Comparison of ENCODE assay signal across 9 cellular contexts in the genomic region with DNA sequence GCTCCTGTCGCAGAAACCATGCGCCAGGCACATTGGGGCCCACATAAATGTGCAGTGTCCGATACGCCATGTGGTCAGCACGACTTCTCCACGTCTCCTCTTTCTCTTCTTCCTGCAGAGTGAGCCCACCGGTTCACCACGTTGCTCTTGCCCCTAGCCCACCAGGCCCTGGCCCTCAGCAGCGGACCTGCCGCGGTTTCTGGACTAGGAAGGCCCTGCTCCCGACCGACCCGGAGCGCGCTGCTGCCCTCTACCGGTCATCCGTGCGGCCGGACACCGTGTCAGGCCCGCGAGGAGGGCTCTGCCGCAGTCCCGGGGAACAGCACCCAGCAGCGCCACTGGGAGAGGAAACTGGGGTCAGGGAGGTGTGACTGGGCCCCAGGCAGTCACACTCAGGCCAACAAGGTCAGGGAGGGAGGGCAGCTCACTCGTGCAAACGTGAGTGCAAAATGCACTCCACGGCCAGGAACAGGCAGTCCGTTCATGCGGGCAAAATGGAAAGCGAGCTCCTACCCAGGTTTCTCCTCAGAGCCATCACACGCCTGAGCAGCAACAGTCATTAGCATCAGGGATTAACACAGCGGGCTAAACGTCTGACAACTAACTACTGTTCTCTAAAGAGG. TPM values are rescaled to one million over a fixed set of nuclear protein-coding genes. Genes with fewer than 3 reads are reported as not detected.
DNase-seq lines count a peak whose midpoint lies in the region; ATAC-seq, FAIRE-seq and TF ChIP-seq lines count a peak whose summit lies in the region.
"Had no signal": no experiment of that assay in that cellular context is flagged by ENCODE, and none has a peak within 500 bp of the region (broad histone marks: within the 10 kb centered on the region; RNA-seq: fewer than 3 reads in every experiment).

No MANE protein-coding gene starts in this region.

- H3K27ac ChIP-seq in ascending aorta (no peak overlapping the region), iPS DF 6.9 (ENCODE audit: low read length) (no peak overlapping the region), small intestine (ENCODE audit: low read depth in 1 of 2, low read length in 1 of 2) (no peak overlapping the region)
- H3K27ac ChIP-seq: KMS-11 had no signal

- H3K9me3 ChIP-seq in ascending aorta (no peaks in the 10 kb centered on the region), iPS DF 6.9 (ENCODE audit: control insufficient read depth, insufficient read depth, low read length) (no peaks in the 10 kb centered on the region), small intestine (ENCODE audit: control insufficient read depth, low read depth) (no peaks in the 10 kb centered on the region)

- H3K36me3 ChIP-seq in ascending aorta: no peaks in the 10 kb centered on the region
- H3K36me3 ChIP-seq in iPS DF 6.9 (ENCODE audit: control insufficient read depth, insufficient read depth, low read length): no peaks in the 10 kb centered on the region
- H3K36me3 ChIP-seq in small intestine (ENCODE audit: control insufficient read depth in 2 of 2, insufficient read depth in 2 of 2, low read length in 2 of 2): no peaks in the 10 kb centered on the region

- intact Hi-C loops in ascending aorta (cut with DNase I): no loop called here

- ATAC-seq in HG02610 (IDR thresholded peaks at IDR 0.05; ENCODE audit: unreplicated experiment): peak; percentile 53

- H3K4me1 ChIP-seq in ascending aorta (peaks cover 3 to 4% of the 10 kb centered on the region in 2 donors), iPS DF 6.9 (ENCODE audit: control insufficient read depth, insufficient read depth, low read length) (peaks cover 3% of the 10 kb centered on the region; the same call in 1 of the 2 replicates), small intestine (ENCODE audit: control insufficient read depth in 2 of 2, insufficient read depth in 1 of 2, low read depth in 1 of 2, low read length in 1 of 2) (no peaks in the 10 kb centered on the region)

- WGBS in iPS DF 6.9 (ENCODE audit: insufficient coverage, insufficient read length): no CpG with 5 or more reads among the region's 35 CpGs
- WGBS in small intestine, 3 donors: 23 to 30% (median 26%) methylated on average over 35 of the region's 35 CpGs

- peak; percentile 52 to 96 (median 94) for TF ChIP-seq CTCF in ascending aorta (IDR thresholded peaks at IDR 0.05)

- no peaks in the 10 kb centered on the region for H3K27me3 ChIP-seq in ascending aorta
- H3K27me3 ChIP-seq in iPS DF 6.9 (ENCODE audit: control insufficient read depth, insufficient read depth, low read length): no peaks in the 10 kb centered on the region; the same call in 1 of the 2 replicates
- H3K27me3 ChIP-seq in small intestine (ENCODE audit: control insufficient read depth in 2 of 2, insufficient read depth in 2 of 2, low read length in 2 of 2): no peaks in the 10 kb centered on the region

- peak; percentile 71 for DNase-seq in COLO668 (lab: John Stamatoyannopoulos, UW; ENCODE audit: unreplicated experiment)
- DNase-seq in SKM-1 treated with dmso at 0.1 percent for 144 hours (lab: John Stamatoyannopoulos, UW; ENCODE audit: unreplicated experiment): peak; percentile 71
- peak in 1 of 2 donors; percentile 85 for DNase-seq in ascending aorta (ENCODE audit: low spot score in 2 of 2)
- DNase-seq in iPS DF 6.9 (ENCODE audit: low read depth, low spot score): peak; percentile 64
- peak; percentile 57 for DNase-seq in small intestine
- no peak for DNase-seq in DMS 273 (lab: John Stamatoyannopoulos, UW; ENCODE audit: unreplicated experiment)
- no peak for DNase-seq in LoVo (ENCODE audit: low spot score)

- peak overlapping the region; percentile 41 to 59 for H3K4me3 ChIP-seq in ascending aorta
- peak overlapping the region; percentile 20; the same call in 1 of the 2 replicates for H3K4me3 ChIP-seq in iPS DF 6.9 (ENCODE audit: low read length)
- H3K4me3 ChIP-seq in small intestine (ENCODE audit: low read depth in 1 of 2, low read length in 2 of 2): peak overlapping the region in 1 of 2 donors; percentile 9

- no peak for FAIRE-seq in small intestine (lab: Jason Lieb, UNC)

RNA-seq across cellular contexts. Expression of a gene that starts 13.7 kb away (rescaled TPM):
- total RNA-seq in ascending aorta: 3.9 TPM
- polyA plus RNA-seq in small intestine: 1 to 10 TPM in 1 of 3 donors, not detected in 2; 1.8 TPM

Comparison
In these comparisons a context has a peak if more than half of its experiments do, and no peak if none do; other contexts are left out.
1. DNase-seq: peak in COLO668 (single experiment), SKM-1 treated with dmso at 0.1 percent for 144 hours (single experiment), iPS DF 6.9 (single experiment) and small intestine (single experiment); none in DMS 273 (single experiment) and LoVo (single experiment).